In the genomic region with DNA sequence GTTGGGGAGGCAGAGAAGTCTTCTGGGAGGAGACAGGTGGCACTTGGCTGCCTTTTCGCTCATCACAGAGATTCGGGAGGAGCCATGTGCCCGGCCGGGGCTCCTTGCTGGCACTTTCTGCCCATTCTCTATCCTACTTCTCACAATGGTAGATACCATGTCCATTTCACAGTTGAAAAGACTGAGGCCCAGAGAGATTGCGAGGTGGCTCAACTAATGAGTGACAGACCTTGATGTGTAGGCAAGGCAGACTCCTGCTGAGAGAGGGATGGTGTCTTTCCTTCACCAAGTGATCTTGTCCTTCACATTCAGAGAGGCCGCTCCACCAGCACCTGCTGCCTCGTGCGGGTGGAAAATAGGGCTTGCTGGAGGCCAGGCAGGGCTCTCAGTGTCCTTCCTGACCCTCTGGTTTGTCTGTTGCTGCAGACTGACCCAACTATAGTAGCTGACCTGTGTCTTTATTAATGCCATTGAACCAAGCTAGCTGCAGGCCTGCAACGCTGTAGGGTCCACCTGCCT, we compare ENCODE assay signal across 21 cellular contexts. TPM values are rescaled to one million over a fixed set of nuclear protein-coding genes. Genes with fewer than 3 reads are reported as not detected.
DNase-seq lines count a peak whose midpoint lies in the region; ATAC-seq, FAIRE-seq and TF ChIP-seq lines count a peak whose summit lies in the region.
"Had no signal": no experiment of that assay in that cellular context is flagged by ENCODE, and none has a peak within 500 bp of the region (broad histone marks: within the 10 kb centered on the region; RNA-seq: fewer than 3 reads in every experiment).

No MANE protein-coding gene starts in this region.

- no peak for FAIRE-seq in HepG2 (lab: Jason Lieb, UNC)

- H3K27me3 Mint-ChIP-seq in activated CD8-positive, alpha-beta memory T cell treated with anti-CD3 and anti-CD28 coated beads, Interleukin-2, amount 10 ng/mL, durations not matched to agents 7 days and 5 days: no peaks in the 10 kb centered on the region
- no peaks in the 10 kb centered on the region for H3K27me3 Mint-ChIP-seq in activated T-helper 17 cell treated with anti-CD3 and anti-CD28 coated beads, Interleukin-2, amount 50 U/mL, for 72 hours

- H4K20me1 ChIP-seq in HepG2 (ENCODE audit: insufficient read depth, low read length): no peaks in the 10 kb centered on the region

- no peak overlapping the region for H3K4me3 Mint-ChIP-seq in activated CD8-positive, alpha-beta memory T cell treated with anti-CD3 and anti-CD28 coated beads, Interleukin-2, amount 10 ng/mL, durations not matched to agents 7 days and 5 days
- no peak overlapping the region for H3K4me3 Mint-ChIP-seq in activated T-helper 17 cell treated with anti-CD3 and anti-CD28 coated beads, Interleukin-2, amount 50 U/mL, for 72 hours
- H3K4me3 Mint-ChIP-seq: CD8-positive, alpha-beta T cell; GM23338 had no signal

- no peak overlapping the region for H3K9ac ChIP-seq in HepG2 (ENCODE audit: insufficient read depth, low read depth, low read length)

- no peak for ATAC-seq in activated CD8-positive, alpha-beta memory T cell treated with anti-CD3 and anti-CD28 coated beads, Interleukin-2, amount 10 ng/mL, durations not matched to agents 7 days and 5 days
- no peak for ATAC-seq in activated T-helper 17 cell treated with anti-CD3 and anti-CD28 coated beads, Interleukin-2, amount 50 U/mL, for 72 hours (replicated peaks)
- no peak for ATAC-seq in HepG2
- ATAC-seq in sciatic nerve: no peak
- ATAC-seq: CD8-positive, alpha-beta T cell; GM23338; HCT116; Panc1 had no signal

- TF ChIP-seq CTCF in HepG2 (CRISPR knock-in tag; IDR thresholded peaks at IDR 0.05): no peak
- TF ChIP-seq CTCF in A673 (conservative IDR thresholded peaks at IDR 0.05; ENCODE audit: low read depth, low read length): no peak

- H3K4me3 ChIP-seq in HepG2 (replicated peaks in 1 of 3; ENCODE audit: insufficient read depth in 1 of 3, low read depth in 2 of 3, low read length in 3 of 3) (no peak overlapping the region), A673 (ENCODE audit: low read depth, low read length, poor library complexity, severe bottlenecking) (no peak overlapping the region)
- H3K4me3 ChIP-seq: GM23338 had no signal

- no peak overlapping the region for H2AFZ ChIP-seq in HepG2 (ENCODE audit: low read length)
- H2AFZ ChIP-seq: GM23338 had no signal

- no peak for TF ChIP-seq RAD21 in HepG2 (CRISPR knock-in tag; IDR thresholded peaks at IDR 0.05)

- no peak for TF ChIP-seq POLR2A in HepG2 (IDR thresholded peaks at IDR 0.05; ENCODE audit: insufficient read depth in 1 of 2, low read depth in 2 of 2, low read length in 2 of 2)

- H3K4me2 ChIP-seq in HepG2 (ENCODE audit: low read depth, low read length): no peak overlapping the region
- H3K4me2 ChIP-seq: GM23338 had no signal

- no peak for TF ChIP-seq EP300 in HepG2 (IDR thresholded peaks at IDR 0.05; ENCODE audit: low read depth in 2 of 2, low read length in 2 of 2)
- TF ChIP-seq EP300 in HepG2 (CRISPR knock-in tag; IDR thresholded peaks at IDR 0.05; ENCODE audit: borderline replicate concordance): no peak

- peaks cover 14% of the 10 kb centered on the region in 2 experiments; a peak in 3 of 5 replicates for H3K36me3 ChIP-seq in HepG2 (replicated peaks in 1 of 2; ENCODE audit: control insufficient read depth in 1 of 2, insufficient read depth in 2 of 2, low read length in 2 of 2)
- H3K36me3 ChIP-seq in A673 (ENCODE audit: insufficient read depth, low read length, poor library complexity, severe bottlenecking): peaks cover 5% of the 10 kb centered on the region

- CTCF ChIA-PET in activated CD8-positive, alpha-beta memory T cell treated with anti-CD3 and anti-CD28 coated beads, Interleukin-2, amount 10 ng/mL, durations not matched to agents 7 days and 5 days (lab: Charles Lee): no interaction called here
- CTCF ChIA-PET in HepG2 (lab: Yijun Ruan, JAX; ENCODE audit: low intra/inter-chr PET ratio, low total read pairs): no interaction called here
- CTCF ChIA-PET in A673 (lab: Charles Lee): no interaction called here

- no peak for DNase-seq in activated CD8-positive, alpha-beta memory T cell treated with anti-CD3 and anti-CD28 coated beads, Interleukin-2, amount 10 ng/mL, durations not matched to agents 7 days and 5 days
- DNase-seq in activated CD8-positive, alpha-beta memory T cell treated with anti-CD3 and anti-CD28 coated beads for 24 hours: no peak
- DNase-seq in HepG2 (ENCODE audit: low spot score): no peak
- DNase-seq in sciatic nerve (ENCODE audit: low spot score): peak; percentile 41
- DNase-seq in OCI-M2 (lab: John Stamatoyannopoulos, UW; ENCODE audit: unreplicated experiment): no peak
- no peak for DNase-seq in A673 (ENCODE audit: low spot score)
- no peak for DNase-seq in effector CD8-positive, alpha-beta T cell (lab: John Stamatoyannopoulos, UW)
- DNase-seq: CD8-positive, alpha-beta T cell; DMS79 treated with DMSO at 0.1 percent for 48 hours; KBM-7; NCI-H1436 treated with DMSO at 0.1 percent for 48 hours; NCI-H2029 treated with DMSO at 0.1 percent for 48 hours; NCI-H510A; NCI-H774; SIG-M5 had no signal

- in situ Hi-C loops in HepG2 (cut with HindIII; ENCODE audit: extremely low pct_ligation_motif_present, low pct_unique_long_range_greater_than_20kb): no loop called here

- POLR2A ChIA-PET in HepG2 (lab: Yijun Ruan, JAX): no interaction called here
- POLR2A ChIA-PET in A673 (lab: Charles Lee; ENCODE audit: low non-redundant PET): no interaction called here

- no peaks in the 10 kb centered on the region for H3K27me3 ChIP-seq in HepG2 (ENCODE audit: control insufficient read depth in 1 of 2, insufficient read depth in 2 of 2, low read length in 2 of 2)
- no peaks in the 10 kb centered on the region for H3K27me3 ChIP-seq in A673 (replicated peaks; ENCODE audit: insufficient read depth, low read depth, low read length, poor library complexity)

- H3K27ac ChIP-seq in HepG2 (ENCODE audit: extremely low read length, insufficient read depth, low read length) (no peak overlapping the region), A673 (ENCODE audit: low read depth, low read length, poor library complexity, severe bottlenecking) (no peak overlapping the region)
- H3K27ac ChIP-seq: 22Rv1, HL-60 had no signal

- no peaks in the 10 kb centered on the region for H3K9me3 Mint-ChIP-seq in activated CD8-positive, alpha-beta memory T cell treated with anti-CD3 and anti-CD28 coated beads, Interleukin-2, amount 10 ng/mL, durations not matched to agents 7 days and 5 days (ENCODE audit: low read depth)
- no peaks in the 10 kb centered on the region for H3K9me3 Mint-ChIP-seq in activated T-helper 17 cell treated with anti-CD3 and anti-CD28 coated beads, Interleukin-2, amount 50 U/mL, for 72 hours
- H3K9me3 Mint-ChIP-seq: CD8-positive, alpha-beta T cell; GM23338 had no signal

- peak overlapping the region; percentile 16 for H3K27ac Mint-ChIP-seq in activated CD8-positive, alpha-beta memory T cell treated with anti-CD3 and anti-CD28 coated beads, Interleukin-2, amount 10 ng/mL, durations not matched to agents 7 days and 5 days
- peak overlapping the region; percentile 56 for H3K27ac Mint-ChIP-seq in activated T-helper 17 cell treated with anti-CD3 and anti-CD28 coated beads, Interleukin-2, amount 50 U/mL, for 72 hours
- H3K27ac Mint-ChIP-seq: CD8-positive, alpha-beta T cell; GM23338 had no signal

- peaks cover 20% of the 10 kb centered on the region for H3K4me1 Mint-ChIP-seq in activated CD8-positive, alpha-beta memory T cell treated with anti-CD3 and anti-CD28 coated beads, Interleukin-2, amount 10 ng/mL, durations not matched to agents 7 days and 5 days
- H3K4me1 Mint-ChIP-seq in activated T-helper 17 cell treated with anti-CD3 and anti-CD28 coated beads, Interleukin-2, amount 50 U/mL, for 72 hours: peaks cover 31% of the 10 kb centered on the region

- 97% methylated on average over 9 of the region's 9 CpGs for WGBS in HepG2 (ENCODE audit: low lambda C conversion rate)

- H3K9me3 ChIP-seq in HepG2 (ENCODE audit: low read length) (no peaks in the 10 kb centered on the region), A673 (ENCODE audit: low read depth, low read length, poor library complexity, severe bottlenecking) (no peaks in the 10 kb centered on the region)

- no TSS peak for BruUV-seq in HepG2 (replicated peaks; lab: Mats Ljungman, UMichigan)
- BruUV-seq in A673 (replicated peaks; lab: Mats Ljungman, UMichigan): no TSS peak

- H3K36me3 Mint-ChIP-seq in activated CD8-positive, alpha-beta memory T cell treated with anti-CD3 and anti-CD28 coated beads, Interleukin-2, amount 10 ng/mL, durations not matched to agents 7 days and 5 days: peaks cover 5% of the 10 kb centered on the region
- peaks cover 61% of the 10 kb centered on the region for H3K36me3 Mint-ChIP-seq in activated T-helper 17 cell treated with anti-CD3 and anti-CD28 coated beads, Interleukin-2, amount 50 U/mL, for 72 hours (ENCODE audit: low read depth)

- intact Hi-C loops in HepG2 (cut with micrococcal nuclease; ENCODE audit: unreplicated experiment) (no loop called here), sciatic nerve (cut with DNase I) (no loop called here), A673 (cut with micrococcal nuclease; ENCODE audit: unreplicated experiment) (no loop called here)

- H3K4me1 ChIP-seq in HepG2 (ENCODE audit: insufficient read depth, low read length) (peaks cover 46% of the 10 kb centered on the region), A673 (ENCODE audit: insufficient read depth, low read length, poor library complexity, severe bottlenecking) (peaks cover 8% of the 10 kb centered on the region)

- H3K79me2 ChIP-seq in HepG2 (ENCODE audit: insufficient read depth, low read length): no peaks in the 10 kb centered on the region

RNA-seq across cellular contexts. Expression of a gene that starts 42.1 kb away (rescaled TPM):
- 100 to 1,000 TPM; 206 to 209 TPM for total RNA-seq in activated CD8-positive, alpha-beta memory T cell treated with anti-CD3 and anti-CD28 coated beads, Interleukin-2, amount 10 ng/mL, durations not matched to agents 7 days and 5 days
- 100 to 1,000 TPM; 204 to 207 TPM for total RNA-seq in activated T-helper 17 cell treated with anti-CD3 and anti-CD28 coated beads, Interleukin-2, amount 50 U/mL, for 72 hours
- 43.6 and 50.2 TPM in 2 replicates for total RNA-seq in HepG2 (2016; rRNA removed; fragmentation: Illumina TruSeq; extraction: Trizol)
- total RNA-seq in HepG2 (2016; cell fraction: cytosol; rRNA removed; fragmentation: Illumina TruSeq; extraction: Trizol; ENCODE audit: low read depth): 15.5 and 22.4 TPM in 2 replicates
- 35.4 and 49.2 TPM in 2 replicates for total RNA-seq in HepG2 (2016; cell fraction: insoluble cytoplasmic fraction; rRNA removed; fragmentation: Illumina TruSeq; extraction: Trizol)
- 44.2 and 45.8 TPM in 2 replicates for total RNA-seq in HepG2 (2016; cell fraction: membrane; rRNA removed; fragmentation: Illumina TruSeq; extraction: Trizol)
- total RNA-seq in HepG2 (2016; cell fraction: nucleus; rRNA removed; fragmentation: Illumina TruSeq; extraction: Trizol): 44.0 and 52.2 TPM in 2 replicates
- polyA plus RNA-seq in HepG2 (2011; rRNA removed): 42.9 and 52.4 TPM in 2 replicates
- polyA plus RNA-seq in HepG2 (2011; cell fraction: cytosol; rRNA removed): 27.7 and 33.6 TPM in 2 replicates
- 64.4 and 73.7 TPM in 2 replicates for polyA plus RNA-seq in HepG2 (2011; cell fraction: nucleus; rRNA removed)
- polyA plus RNA-seq in HepG2 (2012): 45.3 and 47.7 TPM in 2 replicates
- polyA plus RNA-seq in HepG2 (2016; cell fraction: cytosol; fragmentation: Illumina TruSeq; extraction: Trizol; ENCODE audit: low read depth): 21.2 and 23.7 TPM in 2 replicates
- polyA plus RNA-seq in HepG2 (2016; cell fraction: insoluble cytoplasmic fraction; fragmentation: Illumina TruSeq; extraction: Trizol; ENCODE audit: low read depth): 54.0 and 64.3 TPM in 2 replicates
- 40.8 and 46.7 TPM in 2 replicates for polyA plus RNA-seq in HepG2 (2016; cell fraction: membrane; fragmentation: Illumina TruSeq; extraction: Trizol; ENCODE audit: low read depth)
- polyA plus RNA-seq in HepG2 (2016; cell fraction: nucleus; fragmentation: Illumina TruSeq; extraction: Trizol; ENCODE audit: insufficient read depth, low read depth): 98.9 and 100 TPM in 2 replicates
- polyA minus RNA-seq in HepG2 (2011; rRNA and poly(A)+ RNA removed; ENCODE audit: low replicate concordance): 85.4 and 275 TPM in 2 replicates
- 31.4 and 37.0 TPM in 2 replicates for polyA minus RNA-seq in HepG2 (2011; cell fraction: cytosol; rRNA and poly(A)+ RNA removed)
- polyA minus RNA-seq in HepG2 (2011; cell fraction: nucleus; rRNA and poly(A)+ RNA removed): 58.5 and 70.9 TPM in 2 replicates
- 500 TPM for total RNA-seq in sciatic nerve
- 290 and 302 TPM in 2 replicates for total RNA-seq in A673 (2021)
